33 cellular contexts compared by ENCODE assay signal in genomic region chr10:2955064-2955463, GRCh38.
"Had no signal": no experiment of that assay in that cellular context is flagged by ENCODE, and none has a peak within 500 bp of the region (broad histone marks: within the 10 kb centered on the region; RNA-seq: fewer than 3 reads in every experiment).

No MANE protein-coding gene starts in this region.

- H3K9me3 ChIP-seq: adrenal gland, ascending aorta, breast epithelium had no signal

- FAIRE-seq: astrocyte, bronchial epithelial cell had no signal

- H3K27me3 ChIP-seq: adrenal gland, ascending aorta, brain microvascular endothelial cell, breast epithelium, cardiac muscle cell had no signal

- H3K27ac ChIP-seq: adrenal gland, ascending aorta, brain microvascular endothelial cell, breast epithelium, cardiac muscle cell had no signal

- ATAC-seq: activated naive CD4-positive, alpha-beta T cell treated with anti-CD3 and anti-CD28 coated beads, Interleukin-2, amount 50 U/mL, for 72 hours; activated naive CD8-positive, alpha-beta T cell treated with anti-CD3 and anti-CD28 coated beads, Interleukin-2, amount 50 U/mL, for 24 hours; activated T-cell treated with anti-CD3 and anti-CD28 coated beads, Interleukin-2, amount 50 U/mL, for 4 hours; activated T-cell treated with anti-CD3 and anti-CD28 coated beads, Interleukin-2, amount 50 U/mL, for 72 hours; activated T-helper 17 cell treated with anti-CD3 and anti-CD28 coated beads, Interleukin-2, amount 50 U/mL, for 72 hours had no signal

- DNase-seq: activated effector memory CD4-positive, alpha-beta T cell treated with anti-CD3 and anti-CD28 coated beads, Interleukin-2, amount 50 U/mL, for 16 hours; activated effector memory CD4-positive, alpha-beta T cell treated with Interleukin-2 at 50 U/mL for 16 hours; activated gamma-delta T cell; activated gamma-delta T cell treated with Interleukin-2 at 50 U/mL for 16 hours; activated naive CD4-positive, alpha-beta T cell; activated naive CD4-positive, alpha-beta T cell treated with anti-CD3 and anti-CD28 coated beads for 36 hours; activated naive CD4-positive, alpha-beta T cell treated with anti-CD3 and anti-CD28 coated beads, Interleukin-2, amount 10 ng/mL, durations not matched to agents 7 days and 5 days; activated naive CD4-positive, alpha-beta T cell treated with anti-CD3 and anti-CD28 coated beads, Interleukin-2, amount 50 U/mL, for 16 hours; activated naive CD4-positive, alpha-beta T cell treated with Interleukin-2 at 50 U/mL for 16 hours; activated naive CD8-positive, alpha-beta T cell treated with anti-CD3 and anti-CD28 coated beads for 36 hours; activated naive CD8-positive, alpha-beta T cell treated with anti-CD3 and anti-CD28 coated beads, Interleukin-2, amount 10 ng/mL, durations not matched to agents 7 days and 5 days; activated naive CD8-positive, alpha-beta T cell treated with anti-CD3 and anti-CD28 coated beads, Interleukin-2, amount 50 U/mL, for 24 hours; activated T-cell treated with anti-CD3 and anti-CD28 coated beads, Interleukin-2, amount 50 U/mL, for 1 hour; activated T-cell treated with anti-CD3 and anti-CD28 coated beads, Interleukin-2, amount 50 U/mL, for 24 hours; activated T-cell treated with anti-CD3 and anti-CD28 coated beads, Interleukin-2, amount 50 U/mL, for 4 hours; activated T-cell treated with anti-CD3 and anti-CD28 coated beads, Interleukin-2, amount 50 U/mL, for 48 hours; activated T-cell treated with anti-CD3 and anti-CD28 coated beads, Interleukin-2, amount 50 U/mL, for 72 hours; adrenal gland; amniotic stem cell; amygdala; anterior cingulate cortex; aorta; brain microvascular endothelial cell; caudate nucleus; central memory CD4-positive, alpha-beta T cell; cerebellar nuclear complex had no signal

- H3K4me3 ChIP-seq: adrenal gland, ascending aorta, breast epithelium, cardiac muscle cell had no signal

- H3K36me3 ChIP-seq: adrenal gland, ascending aorta, brain microvascular endothelial cell, breast epithelium, cardiac muscle cell had no signal

- H3K4me1 ChIP-seq: adrenal gland, ascending aorta, breast epithelium had no signal
